15 cellular contexts compared by ENCODE assay signal in genomic region chr2:210592706-210593105, GRCh38. TPM values are rescaled to one million over a fixed set of nuclear protein-coding genes. Genes with fewer than 3 reads are reported as not detected.
DNase-seq lines count a peak whose midpoint lies in the region; ATAC-seq and TF ChIP-seq lines count a peak whose summit lies in the region.
"Had no signal": no experiment of that assay in that cellular context is flagged by ENCODE, and none has a peak within 500 bp of the region (broad histone marks: within the 10 kb centered on the region; RNA-seq: fewer than 3 reads in every experiment).

No MANE protein-coding gene starts in this region.

- TF ChIP-seq CTCF in WTC11 (IDR thresholded peaks at IDR 0.05) (no peak), neural progenitor cell (IDR thresholded peaks at IDR 0.05) (no peak), tibial nerve (IDR thresholded peaks at IDR 0.05) (no peak)

- H3K4me3 Mint-ChIP-seq in WTC11 (no peak overlapping the region), neural progenitor cell (no peak overlapping the region)
- H3K4me3 Mint-ChIP-seq: B cell; CD8-positive, alpha-beta memory T cell had no signal

- H3K27me3 ChIP-seq in HAP-1 (ENCODE audit: low read depth) (no peaks in the 10 kb centered on the region), neural progenitor cell (no peaks in the 10 kb centered on the region), tibial nerve (no peaks in the 10 kb centered on the region)
- H3K27me3 ChIP-seq: BLaER1 treated with 17β-estradiol and CSF1 and Interleukin-3, amounts not matched to agents 10 nM and 100 nM had no signal

- H3F3A ChIP-seq in neural progenitor cell (ENCODE audit: low read depth): no peaks in the 10 kb centered on the region

- POLR2A ChIA-PET in WTC11 (lab: Charles Lee): no interaction called here

- no peaks in the 10 kb centered on the region for H3K9me3 ChIP-seq in HAP-1
- no peaks in the 10 kb centered on the region for H3K9me3 ChIP-seq in neural progenitor cell (ENCODE audit: low read depth)
- no peaks in the 10 kb centered on the region for H3K9me3 ChIP-seq in tibial nerve

- H3K36me3 Mint-ChIP-seq in WTC11 (peaks cover 2% of the 10 kb centered on the region), neural progenitor cell (no peaks in the 10 kb centered on the region)
- H3K36me3 Mint-ChIP-seq: CD8-positive, alpha-beta memory T cell had no signal

- H3K4me1 ChIP-seq in HAP-1 (peaks cover 21% of the 10 kb centered on the region), neural progenitor cell (no peaks in the 10 kb centered on the region), tibial nerve (no peaks in the 10 kb centered on the region)
- H3K4me1 ChIP-seq: BLaER1 treated with 17β-estradiol and CSF1 and Interleukin-3, amounts not matched to agents 10 nM and 100 nM had no signal

- WGBS in tibial nerve, 2 donors: 59 to 67% methylated on average over 5 of the region's 5 CpGs

- H3K4me3 ChIP-seq in HAP-1 (no peak overlapping the region), neural progenitor cell (no peak overlapping the region), tibial nerve (no peak overlapping the region)
- H3K4me3 ChIP-seq: BLaER1 treated with 17β-estradiol and CSF1 and Interleukin-3, amounts not matched to agents 10 nM and 100 nM had no signal

- no peaks in the 10 kb centered on the region for H3K79me2 ChIP-seq in neural progenitor cell (ENCODE audit: low read depth)

- H3K27ac Mint-ChIP-seq in WTC11 (peak overlapping the region; percentile 89), neural progenitor cell (peak overlapping the region; percentile 89)
- H3K27ac Mint-ChIP-seq: B cell; CD8-positive, alpha-beta memory T cell had no signal

- no peak for TF ChIP-seq EP300 in tibial nerve (IDR thresholded peaks at IDR 0.05)

- CTCF ChIA-PET in WTC11 (lab: Charles Lee): interaction anchor here (1.9 kb wide), 1 partner anchor 90 kb away, joined by 5 read pairs; no protein-coding TSS in a partner anchor

- in situ Hi-C loops in HAP-1 (cut with MboI; ENCODE audit: low sequenced_read_pairs): no loop called here

- no peaks in the 10 kb centered on the region for H3K27me3 Mint-ChIP-seq in WTC11 (ENCODE audit: low read depth)
- H3K27me3 Mint-ChIP-seq in neural progenitor cell (ENCODE audit: insufficient read depth, low read depth): no peaks in the 10 kb centered on the region
- H3K27me3 Mint-ChIP-seq: CD8-positive, alpha-beta memory T cell had no signal

- H3K27ac ChIP-seq in neural progenitor cell: no peak overlapping the region
- H3K27ac ChIP-seq in tibial nerve: no peak overlapping the region
- H3K27ac ChIP-seq: BLaER1 treated with 17β-estradiol and CSF1 and Interleukin-3, amounts not matched to agents 10 nM and 100 nM had no signal

- TF ChIP-seq POLR2A in tibial nerve (IDR thresholded peaks at IDR 0.05): no peak

- H3K4me1 Mint-ChIP-seq in WTC11: peaks cover 13% of the 10 kb centered on the region
- peaks cover 8% of the 10 kb centered on the region for H3K4me1 Mint-ChIP-seq in neural progenitor cell
- H3K4me1 Mint-ChIP-seq: B cell; CD8-positive, alpha-beta memory T cell had no signal

- no peak overlapping the region for H2AFZ ChIP-seq in neural progenitor cell (replicated peaks)

- ATAC-seq in GM18868 (IDR thresholded peaks at IDR 0.05; ENCODE audit: unreplicated experiment) (peak; percentile 13), WTC11 (no peak), GM19397 (IDR thresholded peaks at IDR 0.05; ENCODE audit: unreplicated experiment) (no peak)

- no peaks in the 10 kb centered on the region for H3K36me3 ChIP-seq in HAP-1 (replicated peaks)
- H3K36me3 ChIP-seq in neural progenitor cell: peaks cover 11% of the 10 kb centered on the region
- H3K36me3 ChIP-seq in tibial nerve: no peaks in the 10 kb centered on the region
- H3K36me3 ChIP-seq: BLaER1 treated with 17β-estradiol and CSF1 and Interleukin-3, amounts not matched to agents 10 nM and 100 nM had no signal

- H4K20me1 ChIP-seq in neural progenitor cell (ENCODE audit: low read depth): no peaks in the 10 kb centered on the region
- H4K20me1 ChIP-seq: BLaER1 treated with 17β-estradiol and CSF1 and Interleukin-3, amounts not matched to agents 10 nM and 100 nM had no signal

- no peak overlapping the region for H3K9ac ChIP-seq in neural progenitor cell
- H3K9ac ChIP-seq: BLaER1 treated with 17β-estradiol and CSF1 and Interleukin-3, amounts not matched to agents 10 nM and 100 nM had no signal

- DNase-seq in HAP-1 (ENCODE audit: low spot score in 2 of 2): peak; percentile 82 to 91
- DNase-seq in WTC11 (ENCODE audit: low spot score): no peak
- DNase-seq in neural progenitor cell (ENCODE audit: low spot score): no peak
- no peak for DNase-seq in tibial nerve (ENCODE audit: low spot score in 2 of 2)
- no peak for DNase-seq in SHP77 treated with DMSO at 0.1 percent for 48 hours (lab: John Stamatoyannopoulos, UW)
- DNase-seq: CD8-positive, alpha-beta memory T cell; COR-L47; DMS153; DMS79; GDM1 had no signal

- H3K4me2 ChIP-seq in neural progenitor cell: no peak overlapping the region
- H3K4me2 ChIP-seq: BLaER1 treated with 17β-estradiol and CSF1 and Interleukin-3, amounts not matched to agents 10 nM and 100 nM had no signal

- H3K9me3 Mint-ChIP-seq in WTC11 (peaks cover 2% of the 10 kb centered on the region), neural progenitor cell (no peaks in the 10 kb centered on the region)

TF ChIP-seq in WTC11, 78 proteins besides CTCF, POLR2A, EP300 and RAD21:
- TF ChIP-seq MLX (CRISPR knock-in tag; IDR thresholded peaks at IDR 0.05): no peak
- TF ChIP-seq ZNF281 (CRISPR knock-in tag; IDR thresholded peaks at IDR 0.05): no peak
- no peak for TF ChIP-seq ZBTB21 (CRISPR knock-in tag; IDR thresholded peaks at IDR 0.05; ENCODE audit: borderline replicate concordance)
- TF ChIP-seq EMX1 (CRISPR knock-in tag; IDR thresholded peaks at IDR 0.05): no peak
- no peak for TF ChIP-seq ZSCAN18 (CRISPR knock-in tag; IDR thresholded peaks at IDR 0.05)
- TF ChIP-seq CREM (CRISPR knock-in tag; IDR thresholded peaks at IDR 0.05): no peak
- TF ChIP-seq AR (CRISPR knock-in tag; IDR thresholded peaks at IDR 0.05): no peak
- TF ChIP-seq GABPB1 (CRISPR knock-in tag; IDR thresholded peaks at IDR 0.05): no peak
- no peak for TF ChIP-seq ETV6 (CRISPR knock-in tag; IDR thresholded peaks at IDR 0.05)
TF ChIP-seq in WTC11: peak in this region for 0.

RNA-seq across cellular contexts. Expression of gene CPS1, which starts 36.3 kb away (rescaled TPM):
- total RNA-seq in WTC11 (2021): 9.0 to 18.7 TPM (median 15.5 TPM) in 3 replicates
- 73.2 and 86.8 TPM in 2 replicates for total RNA-seq in neural progenitor cell (ENCODE audit: low replicate concordance)
- total RNA-seq in tibial nerve: 10 to 100 TPM in 1 of 4 donors, 1 to 10 TPM in 3; 5.9 to 15.1 (median 7.7) TPM
- total RNA-seq: HT-29 had no signal

Comparison
In these comparisons a context has a peak if more than half of its experiments do, and no peak if none do; other contexts are left out.
1. DNase-seq: peak in HAP-1 (2 of 2); none in WTC11 (single experiment), neural progenitor cell (single experiment), tibial nerve (0 of 2) and SHP77 treated with DMSO at 0.1 percent for 48 hours (single experiment).